ENCODE assay signal across 8 cellular contexts in genomic region chr1:41332161-41332560, GRCh38. TPM values are rescaled to one million over a fixed set of nuclear protein-coding genes. Genes with fewer than 3 reads are reported as not detected.
DNase-seq lines count a peak whose midpoint lies in the region; ATAC-seq and TF ChIP-seq lines count a peak whose summit lies in the region.
"Not testable (repeated sequence)": the region's sequence is repeated elsewhere in the genome, so short reads cannot be mapped to it uniquely, and the experiment has no call there.
"Had no signal": no experiment of that assay in that cellular context is flagged by ENCODE, and none has a peak within 500 bp of the region (broad histone marks: within the 10 kb centered on the region; RNA-seq: fewer than 3 reads in every experiment).

No MANE protein-coding gene starts in this region.

- H3K9me3 ChIP-seq in HEK293 (ENCODE audit: control insufficient read depth, insufficient read depth, low read depth, low read length); upper lobe of right lung: not testable (repeated sequence)

- not testable (repeated sequence) for H3K36me3 ChIP-seq in HEK293 (ENCODE audit: control insufficient read depth in 2 of 2, insufficient read depth in 1 of 2, low read length in 2 of 2); upper lobe of right lung

- DNase-seq in activated CD8-positive, alpha-beta T cell treated with anti-CD3 and anti-CD28 coated beads, Interleukin-2, amount 10 ng/mL, durations not matched to agents 7 days and 5 days, result peak; percentile 1
- DNase-seq in activated CD8-positive, alpha-beta memory T cell treated with anti-CD3 and anti-CD28 coated beads, Interleukin-2, amount 50 U/mL, for 48 hours, result peak; percentile 33
- DNase-seq in left lobe of liver (ENCODE audit: low spot score) (peak; percentile 19), osteocyte (ENCODE audit: extremely low spot score, unreplicated experiment) (peak; percentile 34), upper lobe of right lung (peak; percentile 11)

- H3K4me1 ChIP-seq in HEK293 (ENCODE audit: control insufficient read depth, insufficient read depth, low read length); upper lobe of right lung: not testable (repeated sequence)

- not testable (repeated sequence) for H3K4me3 ChIP-seq in HEK293 (ENCODE audit: low read depth, low read length); upper lobe of right lung

- H3K27me3 ChIP-seq in upper lobe of right lung, result not testable (repeated sequence)

- H3K4me1 Mint-ChIP-seq in activated CD8-positive, alpha-beta T cell treated with anti-CD3 and anti-CD28 coated beads, Interleukin-2, amount 10 ng/mL, durations not matched to agents 7 days and 5 days (ENCODE audit: low read depth); osteocyte (ENCODE audit: unreplicated experiment): not testable (repeated sequence)

- not testable (repeated sequence) for ATAC-seq in activated CD8-positive, alpha-beta T cell treated with anti-CD3 and anti-CD28 coated beads, Interleukin-2, amount 10 ng/mL, durations not matched to agents 7 days and 5 days; left lobe of liver; upper lobe of right lung

- POLR2A ChIA-PET in HEK293 (lab: Yijun Ruan, JAX), result interaction anchor here (0.7 kb wide), 1 partner anchor 95 kb away, joined by 3 read pairs; no protein-coding TSS in a partner anchor
- POLR2A ChIA-PET in activated CD8-positive, alpha-beta T cell treated with anti-CD3 and anti-CD28 coated beads, Interleukin-2, amount 10 ng/mL, durations not matched to agents 7 days and 5 days (lab: Charles Lee), result not testable (repeated sequence)

- not testable (repeated sequence) for TF ChIP-seq CTCF in HEK293 (tag by site-specific recombination; IDR thresholded peaks at IDR 0.05); osteocyte (IDR thresholded peaks at IDR 0.05); upper lobe of right lung (IDR thresholded peaks at IDR 0.05)

- H3K36me3 Mint-ChIP-seq in activated CD8-positive, alpha-beta T cell treated with anti-CD3 and anti-CD28 coated beads, Interleukin-2, amount 10 ng/mL, durations not matched to agents 7 days and 5 days (ENCODE audit: low read depth); osteocyte (ENCODE audit: unreplicated experiment): not testable (repeated sequence)

- H3K9me3 Mint-ChIP-seq in activated CD8-positive, alpha-beta T cell treated with anti-CD3 and anti-CD28 coated beads, Interleukin-2, amount 10 ng/mL, durations not matched to agents 7 days and 5 days (ENCODE audit: insufficient read depth); osteocyte (ENCODE audit: unreplicated experiment): not testable (repeated sequence)

- not testable (repeated sequence) for H3K27ac ChIP-seq in HEK293 (ENCODE audit: extremely low read depth, low read depth, low read length); upper lobe of right lung

- CTCF ChIA-PET in HEK293 (lab: Yijun Ruan, JAX), result interaction anchor here (0.5 to 3.7 kb wide), 9 partner anchors 9 to 1603 kb away, joined by 3 to 15 read pairs (median 5); no protein-coding TSS in a partner anchor
- CTCF ChIA-PET in activated CD8-positive, alpha-beta T cell treated with anti-CD3 and anti-CD28 coated beads, Interleukin-2, amount 10 ng/mL, durations not matched to agents 7 days and 5 days (lab: Charles Lee), result not testable (repeated sequence)

- not testable (repeated sequence) for H3K27ac Mint-ChIP-seq in activated CD8-positive, alpha-beta T cell treated with anti-CD3 and anti-CD28 coated beads, Interleukin-2, amount 10 ng/mL, durations not matched to agents 7 days and 5 days; osteocyte (ENCODE audit: unreplicated experiment)

- intact Hi-C loops in upper lobe of right lung (cut with DNase I), result not testable (repeated sequence)

- H3K27me3 Mint-ChIP-seq in activated CD8-positive, alpha-beta T cell treated with anti-CD3 and anti-CD28 coated beads, Interleukin-2, amount 10 ng/mL, durations not matched to agents 7 days and 5 days (ENCODE audit: low read depth), result peaks cover 12% of the 10 kb centered on the region
- H3K27me3 Mint-ChIP-seq in osteocyte (ENCODE audit: unreplicated experiment), result peaks cover 22% of the 10 kb centered on the region

- H3K4me3 Mint-ChIP-seq in activated CD8-positive, alpha-beta T cell treated with anti-CD3 and anti-CD28 coated beads, Interleukin-2, amount 10 ng/mL, durations not matched to agents 7 days and 5 days; osteocyte (ENCODE audit: unreplicated experiment): not testable (repeated sequence)

TF ChIP-seq in HEK293, 187 proteins besides CTCF, POLR2A, EP300 and RAD21:
- peak; percentile 82; the same call in 1 of the 2 replicates for TF ChIP-seq ZNF548 (tag by site-specific recombination; IDR thresholded peaks at IDR 0.05)

RNA-seq across cellular contexts. Expression of gene FOXO6, which starts 29.1 kb away (rescaled TPM):
- total RNA-seq in activated CD8-positive, alpha-beta T cell treated with anti-CD3 and anti-CD28 coated beads, Interleukin-2, amount 10 ng/mL, durations not matched to agents 7 days and 5 days, result under 1 TPM; 0.24 to 0.31 TPM
- total RNA-seq in left lobe of liver (0.38 TPM), osteocyte (0.81 and 0.99 TPM in 2 replicates), upper lobe of right lung (0.43 TPM)
- total RNA-seq: GM12878, GM23248 had no signal
